ENCODE assay signal across 17 cellular contexts in genomic region chr22:25753252-25753651, GRCh38. TPM values are rescaled to one million over a fixed set of nuclear protein-coding genes. Genes with fewer than 3 reads are reported as not detected.
DNase-seq lines count a peak whose midpoint lies in the region; ATAC-seq lines count a peak whose summit lies in the region.
"Had no signal": no experiment of that assay in that cellular context is flagged by ENCODE, and none has a peak within 500 bp of the region (broad histone marks: within the 10 kb centered on the region; RNA-seq: fewer than 3 reads in every experiment).

No MANE protein-coding gene starts in this region.

- H3K36me3 Mint-ChIP-seq in dendritic cell treated with granulocyte-macrophage colony-stimulating factor and Interleukin-4, amounts not matched to agents 40 ng/mL and 50 ng/mL, for 4 days (ENCODE audit: low read depth): no peaks in the 10 kb centered on the region
- peaks cover 5% of the 10 kb centered on the region for H3K36me3 Mint-ChIP-seq in stimulated activated effector memory CD8-positive, alpha-beta T cell treated with anti-CD3 and anti-CD28 coated beads, Interleukin-12 subunit alpha, Interleukin-12 subunit beta, amount 100 ng/mL, for 72 hours
- H3K36me3 Mint-ChIP-seq: CD14-positive monocyte had no signal

- no peak overlapping the region for H3K4me3 Mint-ChIP-seq in dendritic cell treated with granulocyte-macrophage colony-stimulating factor and Interleukin-4, amounts not matched to agents 40 ng/mL and 50 ng/mL, for 4 days
- H3K4me3 Mint-ChIP-seq in stimulated activated effector memory CD8-positive, alpha-beta T cell treated with anti-CD3 and anti-CD28 coated beads, Interleukin-12 subunit alpha, Interleukin-12 subunit beta, amount 100 ng/mL, for 72 hours: no peak overlapping the region
- H3K4me3 Mint-ChIP-seq: CD14-positive monocyte, HFFc6 had no signal

- peak overlapping the region; percentile 20 for H3K27ac Mint-ChIP-seq in dendritic cell treated with granulocyte-macrophage colony-stimulating factor and Interleukin-4, amounts not matched to agents 40 ng/mL and 50 ng/mL, for 4 days
- no peak overlapping the region for H3K27ac Mint-ChIP-seq in stimulated activated effector memory CD8-positive, alpha-beta T cell treated with anti-CD3 and anti-CD28 coated beads, Interleukin-12 subunit alpha, Interleukin-12 subunit beta, amount 100 ng/mL, for 72 hours
- H3K27ac Mint-ChIP-seq: CD14-positive monocyte had no signal

- H3K4me1 Mint-ChIP-seq in dendritic cell treated with granulocyte-macrophage colony-stimulating factor and Interleukin-4, amounts not matched to agents 40 ng/mL and 50 ng/mL, for 4 days (ENCODE audit: low read depth): peaks cover 43% of the 10 kb centered on the region
- peaks cover 33% of the 10 kb centered on the region for H3K4me1 Mint-ChIP-seq in stimulated activated effector memory CD8-positive, alpha-beta T cell treated with anti-CD3 and anti-CD28 coated beads, Interleukin-12 subunit alpha, Interleukin-12 subunit beta, amount 100 ng/mL, for 72 hours

- DNase-seq in ELF-1 (ENCODE audit: low read depth, low spot score) (peak; percentile 45), HT1080 (ENCODE audit: low read depth) (peak; percentile 82), myocyte (ENCODE audit: low read depth) (peak; percentile 33), NCI-H748 treated with DMSO at 0.1 percent for 48 hours (lab: John Stamatoyannopoulos, UW) (no peak), C1 segment of cervical spinal cord (lab: John Stamatoyannopoulos, UW) (no peak)
- DNase-seq in stimulated activated effector memory CD8-positive, alpha-beta T cell treated with anti-CD3 and anti-CD28 coated beads, Interleukin-12 subunit alpha, Interleukin-12 subunit beta, amount 100 ng/mL, for 72 hours (ENCODE audit: low spot score in 2 of 2): no peak
- DNase-seq: DMS 273 treated with DMSO at 0.1 percent for 48 hours, GOT3, HFFc6, MV-4-11, NCI-H1417, NCI-H187 treated with DMSO at 0.1 percent for 48 hours, NCI-H526 treated with DMSO at 0.1 percent for 48 hours had no signal

- H3K27me3 Mint-ChIP-seq in dendritic cell treated with granulocyte-macrophage colony-stimulating factor and Interleukin-4, amounts not matched to agents 40 ng/mL and 50 ng/mL, for 4 days: peaks cover 32% of the 10 kb centered on the region

- no peak for ATAC-seq in stimulated activated effector memory CD8-positive, alpha-beta T cell treated with anti-CD3 and anti-CD28 coated beads, Interleukin-12 subunit alpha, Interleukin-12 subunit beta, amount 100 ng/mL, for 72 hours

- H3K9me3 Mint-ChIP-seq in dendritic cell treated with granulocyte-macrophage colony-stimulating factor and Interleukin-4, amounts not matched to agents 40 ng/mL and 50 ng/mL, for 4 days: no peaks in the 10 kb centered on the region
- no peaks in the 10 kb centered on the region for H3K9me3 Mint-ChIP-seq in stimulated activated effector memory CD8-positive, alpha-beta T cell treated with anti-CD3 and anti-CD28 coated beads, Interleukin-12 subunit alpha, Interleukin-12 subunit beta, amount 100 ng/mL, for 72 hours

- intact Hi-C loops in dendritic cell treated with granulocyte-macrophage colony-stimulating factor and Interleukin-4, amounts not matched to agents 40 ng/mL and 50 ng/mL, for 4 days (cut with micrococcal nuclease): no loop called here

RNA-seq across cellular contexts. Expression of gene MYO18B, which starts 11.3 kb away (rescaled TPM):
- 1.9 and 2.3 TPM in 2 replicates for total RNA-seq in HT1080 (2014; rRNA removed; shearing (Covaris generic))
- 1.2 and 1.7 TPM in 2 replicates for polyA plus RNA-seq in HT1080 (2015; cell fraction: cytosol; rRNA removed)
- polyA plus RNA-seq in HT1080 (2015; cell fraction: nucleus; rRNA removed): 6.5 and 9.1 TPM in 2 replicates
- 165 and 251 TPM in 2 replicates for total RNA-seq in myocyte
- polyA plus RNA-seq in myocyte (2012): 73.3 TPM
- total RNA-seq: A673, HT-29 had no signal
- polyA plus RNA-seq: CD14-positive monocyte had no signal

Comparison
In these comparisons a context has a peak if more than half of its experiments do, and no peak if none do; other contexts are left out.
1. DNase-seq: peak in ELF-1 (single experiment), HT1080 (single experiment) and myocyte (single experiment); none in stimulated activated effector memory CD8-positive, alpha-beta T cell treated with anti-CD3 and anti-CD28 coated beads, Interleukin-12 subunit alpha, Interleukin-12 subunit beta, amount 100 ng/mL, for 72 hours (0 of 2), NCI-H748 treated with DMSO at 0.1 percent for 48 hours (single experiment) and C1 segment of cervical spinal cord (0 of 14).
2. RNA of gene MYO18B, which starts 11.3 kb away (total RNA-seq): 165 to 251 TPM in myocyte; 1.9 to 2.3 TPM in HT1080; every median in the first group is over 10 times any median in the second.